Comparison of ENCODE assay signal across 11 cellular contexts in genomic region chr2:57892920-57893319, GRCh38.
DNase-seq lines count a peak whose midpoint lies in the region; ATAC-seq lines count a peak whose summit lies in the region.
"Had no signal": no experiment of that assay in that cellular context is flagged by ENCODE, and none has a peak within 500 bp of the region (broad histone marks: within the 10 kb centered on the region; RNA-seq: fewer than 3 reads in every experiment).

No MANE protein-coding gene starts in this region.

- H3K27ac Mint-ChIP-seq in activated T-helper 17 cell treated with anti-CD3 and anti-CD28 coated beads, Interleukin-2, amount 50 U/mL, for 72 hours = no peak overlapping the region
- H3K27ac Mint-ChIP-seq: activated T-helper 2 cell treated with anti-CD3 and anti-CD28 coated beads, Interferon-gamma antibody, Interleukin-2, Interleukin-4, amounts not matched to agents 10 μg/mL and 5 μg/mL and 100 μg/mL, durations not matched to agents 14 hours and 24 hours and 36 hours had no signal

- H3K9me3 Mint-ChIP-seq in activated T-helper 17 cell treated with anti-CD3 and anti-CD28 coated beads, Interleukin-2, amount 50 U/mL, for 72 hours = no peaks in the 10 kb centered on the region
- H3K9me3 Mint-ChIP-seq: activated T-helper 2 cell treated with anti-CD3 and anti-CD28 coated beads, Interferon-gamma antibody, Interleukin-2, Interleukin-4, amounts not matched to agents 10 μg/mL and 5 μg/mL and 100 μg/mL, durations not matched to agents 14 hours and 24 hours and 36 hours had no signal

- ATAC-seq in GM18907 (IDR thresholded peaks at IDR 0.05; ENCODE audit: unreplicated experiment) = peak; percentile 82
- ATAC-seq in GM21786 (IDR thresholded peaks at IDR 0.05; ENCODE audit: unreplicated experiment) = peak; percentile 73
- ATAC-seq in HG03354 (IDR thresholded peaks at IDR 0.05; ENCODE audit: poor library complexity, severe bottlenecking, unreplicated experiment) = peak; percentile 64
- no peak for ATAC-seq in activated T-helper 17 cell treated with anti-CD3 and anti-CD28 coated beads, Interleukin-2, amount 50 U/mL, for 72 hours (replicated peaks)

- peaks cover 4% of the 10 kb centered on the region for H3K27me3 Mint-ChIP-seq in activated T-helper 17 cell treated with anti-CD3 and anti-CD28 coated beads, Interleukin-2, amount 50 U/mL, for 72 hours

- no peaks in the 10 kb centered on the region for H3K4me1 Mint-ChIP-seq in activated T-helper 17 cell treated with anti-CD3 and anti-CD28 coated beads, Interleukin-2, amount 50 U/mL, for 72 hours

- no peak overlapping the region for H3K4me3 Mint-ChIP-seq in activated T-helper 17 cell treated with anti-CD3 and anti-CD28 coated beads, Interleukin-2, amount 50 U/mL, for 72 hours

- no peaks in the 10 kb centered on the region for H3K36me3 Mint-ChIP-seq in activated T-helper 17 cell treated with anti-CD3 and anti-CD28 coated beads, Interleukin-2, amount 50 U/mL, for 72 hours (ENCODE audit: low read depth)

- peak; percentile 61 for DNase-seq in pons (ENCODE audit: low spot score)
- no peak for DNase-seq in Ammon's horn (ENCODE audit: low spot score)
- no peak for DNase-seq in kidney tubule cell (ENCODE audit: low spot score)
- DNase-seq: DMS53, NCI-H1930, stomach had no signal
